ENCODE assay signal across 2 cellular contexts in genomic region chr20:64211874-64212658, GRCh38.
TF ChIP-seq lines count a peak whose summit lies in the region.

No MANE protein-coding gene starts in this region.

TF ChIP-seq in HEK293, 187 proteins besides CTCF, POLR2A, EP300 and RAD21:
- TF ChIP-seq GLIS1 (tag by site-specific recombination; IDR thresholded peaks at IDR 0.05): peak; percentile 18; the same call in 1 of the 2 replicates
- TF ChIP-seq ZNF610 (tag by site-specific recombination; IDR thresholded peaks at IDR 0.05; ENCODE audit: borderline replicate concordance): no peak

TF ChIP-seq in HepG2, 621 proteins besides CTCF, POLR2A, EP300 and RAD21:
- TF ChIP-seq MLX (CRISPR knock-in tag; IDR thresholded peaks at IDR 0.05): peak; percentile 77; the same call in 1 of the 2 replicates
- 0 out of 2 replicates have a peak, but pooled peaks have one; percentile 19 for TF ChIP-seq ZNF777 (CRISPR knock-in tag; IDR thresholded peaks at IDR 0.05)
- TF ChIP-seq ZNF674 (CRISPR knock-in tag; IDR thresholded peaks at IDR 0.05; ENCODE audit: low read depth): no peak
- TF ChIP-seq ZNF558 (CRISPR knock-in tag; IDR thresholded peaks at IDR 0.05; ENCODE audit: borderline replicate concordance): no peak
- peak; percentile 56; the same call in 1 of the 2 replicates for TF ChIP-seq ZNF687 (CRISPR knock-in tag; IDR thresholded peaks at IDR 0.05)
- TF ChIP-seq ZNF18 (CRISPR knock-in tag; IDR thresholded peaks at IDR 0.05; ENCODE audit: insufficient replicate concordance): no peak
- no peak for TF ChIP-seq ZFP36 (IDR thresholded peaks at IDR 0.05; ENCODE audit: borderline replicate concordance, low read depth, low read length, partially characterized antibody)
- TF ChIP-seq ZFX (CRISPR knock-in tag; IDR thresholded peaks at IDR 0.05; ENCODE audit: low read depth): peak; percentile 67
- TF ChIP-seq ZNF629 (CRISPR knock-in tag; conservative IDR thresholded peaks at IDR 0.05): peak; percentile 23; the same call in 1 of the 2 replicates
- TF ChIP-seq, protein P1, sequence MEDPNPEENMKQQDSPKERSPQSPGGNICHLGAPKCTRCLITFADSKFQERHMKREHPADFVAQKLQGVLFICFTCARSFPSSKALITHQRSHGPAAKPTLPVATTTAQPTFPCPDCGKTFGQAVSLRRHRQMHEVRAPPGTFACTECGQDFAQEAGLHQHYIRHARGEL (CRISPR knock-in tag; IDR thresholded peaks at IDR 0.05): 0 out of 2 replicates have a peak, but pooled peaks have one; percentile 58
- peak; percentile 54; the same call in 1 of the 2 replicates for TF ChIP-seq PATZ1 (CRISPR knock-in tag; IDR thresholded peaks at IDR 0.05)
- TF ChIP-seq DZIP1 (CRISPR knock-in tag; IDR thresholded peaks at IDR 0.05): 0 out of 2 replicates have a peak, but pooled peaks have one; percentile 37
- TF ChIP-seq, protein P2, sequence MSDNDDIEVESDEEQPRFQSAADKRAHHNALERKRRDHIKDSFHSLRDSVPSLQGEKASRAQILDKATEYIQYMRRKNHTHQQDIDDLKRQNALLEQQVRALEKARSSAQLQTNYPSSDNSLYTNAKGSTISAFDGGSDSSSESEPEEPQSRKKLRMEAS (IDR thresholded peaks at IDR 0.05): peak; percentile 58
- TF ChIP-seq SAFB2 (CRISPR knock-in tag; IDR thresholded peaks at IDR 0.05; ENCODE audit: borderline replicate concordance, low read depth): 0 out of 2 replicates have a peak, but pooled peaks have one; percentile 23
- TF ChIP-seq BHLHE40 (IDR thresholded peaks at IDR 0.05; ENCODE audit: low read length): peak; percentile 79
- TF ChIP-seq, protein P3, sequence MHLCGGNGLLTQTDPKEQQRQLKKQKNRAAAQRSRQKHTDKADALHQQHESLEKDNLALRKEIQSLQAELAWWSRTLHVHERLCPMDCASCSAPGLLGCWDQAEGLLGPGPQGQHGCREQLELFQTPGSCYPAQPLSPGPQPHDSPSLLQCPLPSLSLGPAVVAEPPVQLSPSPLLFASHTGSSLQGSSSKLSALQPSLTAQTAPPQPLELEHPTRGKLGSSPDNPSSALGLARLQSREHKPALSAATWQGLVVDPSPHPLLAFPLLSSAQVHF (CRISPR knock-in tag; IDR thresholded peaks at IDR 0.05): no peak
- 0 out of 2 replicates have a peak, but pooled peaks have one; percentile 11 for TF ChIP-seq MTA1 (CRISPR knock-in tag; IDR thresholded peaks at IDR 0.05; ENCODE audit: borderline replicate concordance)
- peak; percentile 41; the same call in 1 of the 2 replicates for TF ChIP-seq SPEN (CRISPR knock-in tag; IDR thresholded peaks at IDR 0.05; ENCODE audit: low read depth)
- TF ChIP-seq SAP130 (CRISPR knock-in tag; IDR thresholded peaks at IDR 0.05; ENCODE audit: low read depth): peak; percentile 33; the same call in 1 of the 2 replicates
- 0 out of 2 replicates have a peak, but pooled peaks have one; percentile 30 for TF ChIP-seq ZNF746 (CRISPR knock-in tag; IDR thresholded peaks at IDR 0.05)
- no peak for TF ChIP-seq DPF2 (CRISPR knock-in tag; IDR thresholded peaks at IDR 0.05; ENCODE audit: borderline replicate concordance, low read depth)
- TF ChIP-seq MYC (CRISPR knock-in tag; IDR thresholded peaks at IDR 0.05; ENCODE audit: borderline replicate concordance): no peak; the same call in 1 of the 2 replicates
- 0 out of 2 replicates have a peak, but pooled peaks have one; percentile 34 for TF ChIP-seq ZNF556 (CRISPR knock-in tag; IDR thresholded peaks at IDR 0.05; ENCODE audit: borderline replicate concordance)
- no peak for TF ChIP-seq FIP1L1 (IDR thresholded peaks at IDR 0.05; ENCODE audit: borderline replicate concordance, insufficient read depth, low read depth, low read length)
- 0 out of 2 replicates have a peak, but pooled peaks have one; percentile 66 for TF ChIP-seq ZNF891 (CRISPR knock-in tag; IDR thresholded peaks at IDR 0.05)
- TF ChIP-seq AGO1 (IDR thresholded peaks at IDR 0.05; ENCODE audit: low read depth, low read length, poor library complexity, severe bottlenecking): peak; percentile 22
- TF ChIP-seq PITX1 (CRISPR knock-in tag; IDR thresholded peaks at IDR 0.05): peak; percentile 27; the same call in 1 of the 2 replicates
